Comparison of ENCODE assay signal across 8 cellular contexts in genomic region chr7:106056513-106057203, GRCh38. TPM values are rescaled to one million over a fixed set of nuclear protein-coding genes. Genes with fewer than 3 reads are reported as not detected.
DNase-seq lines count a peak whose midpoint lies in the region; ATAC-seq and TF ChIP-seq lines count a peak whose summit lies in the region.

No MANE protein-coding gene starts in this region.

- no peak overlapping the region for H3K4me3 ChIP-seq in AG09309 (ENCODE audit: control insufficient read depth, low read depth, low read length)
- no peak overlapping the region for H3K4me3 ChIP-seq in choroid plexus epithelial cell (ENCODE audit: low read depth, low read length)
- no peak overlapping the region for H3K4me3 ChIP-seq in lower leg skin (ENCODE audit: low read depth, poor library complexity, severe bottlenecking)

- intact Hi-C loops in activated CD4-positive, alpha-beta T cell treated with anti-CD3 and anti-CD28 coated beads for 36 hours (cut with DNase I, micrococcal nuclease), result loop anchor here (1.0 kb wide), 4 partner anchors 70 to 110 kb away; no protein-coding TSS in a partner anchor
- intact Hi-C loops in lower leg skin (cut with DNase I; ENCODE audit: low total_unique reads), result loop anchor here (5.0 kb wide), 1 partner anchor 41 kb away; no protein-coding TSS in a partner anchor

- peaks cover 16% of the 10 kb centered on the region for H3K4me1 Mint-ChIP-seq in activated CD4-positive, alpha-beta T cell treated with anti-CD3 and anti-CD28 coated beads for 36 hours

- ATAC-seq in GM18873 (IDR thresholded peaks at IDR 0.05; ENCODE audit: low FRiP score, unreplicated experiment), result peak; percentile 36
- peak; percentile 44 for ATAC-seq in HG03175 (IDR thresholded peaks at IDR 0.05; ENCODE audit: unreplicated experiment)
- peak; percentile 97 for ATAC-seq in activated CD4-positive, alpha-beta T cell treated with anti-CD3 and anti-CD28 coated beads for 36 hours

- no peak overlapping the region for H3K4me3 Mint-ChIP-seq in activated CD4-positive, alpha-beta T cell treated with anti-CD3 and anti-CD28 coated beads for 36 hours

- CTCF ChIA-PET in activated CD4-positive, alpha-beta T cell treated with anti-CD3 and anti-CD28 coated beads for 36 hours (lab: Charles Lee), result interaction anchor here (0.6 to 6.6 kb wide), 22 partner anchors 9 to 400 kb away, joined by 3 to 116 read pairs (median 4); no protein-coding TSS in a partner anchor

- TF ChIP-seq CTCF in AG09309 (IDR thresholded peaks at IDR 0.05; ENCODE audit: control insufficient read depth, insufficient read depth, low read depth, low read length, missing control alignments) (peak; percentile 93), choroid plexus epithelial cell (conservative IDR thresholded peaks at IDR 0.05; ENCODE audit: low read depth, low read length) (peak; percentile 93), lower leg skin (IDR thresholded peaks at IDR 0.05) (peak in 1 of 3 donors; percentile 83)

- no peak for TF ChIP-seq POLR2A in lower leg skin (IDR thresholded peaks at IDR 0.05)

- WGBS in lower leg skin, 2 donors, result 44 to 47% methylated on average over 9 of the region's 9 CpGs

- no peaks in the 10 kb centered on the region for H3K36me3 Mint-ChIP-seq in activated CD4-positive, alpha-beta T cell treated with anti-CD3 and anti-CD28 coated beads for 36 hours (ENCODE audit: low read depth)

- H3K27ac Mint-ChIP-seq in activated CD4-positive, alpha-beta T cell treated with anti-CD3 and anti-CD28 coated beads for 36 hours, result no peak overlapping the region

- H3K27me3 Mint-ChIP-seq in activated CD4-positive, alpha-beta T cell treated with anti-CD3 and anti-CD28 coated beads for 36 hours, result no peaks in the 10 kb centered on the region

- peak; percentile 41 for DNase-seq in AG09309 (ENCODE audit: low read depth)
- peak; percentile 62 to 83 for DNase-seq in NCI-H446 (lab: John Stamatoyannopoulos, UW)
- DNase-seq in activated CD4-positive, alpha-beta T cell treated with anti-CD3 and anti-CD28 coated beads for 36 hours, result peak; percentile 84
- DNase-seq in choroid plexus epithelial cell (ENCODE audit: low read depth), result peak; percentile 86
- peak; percentile 71 to 93 for DNase-seq in lower leg skin (ENCODE audit: low spot score in 2 of 2)
- peak; percentile 58 for DNase-seq in stimulated activated CD8-positive, alpha-beta memory T cell treated with anti-CD3 and anti-CD28 coated beads, Interleukin-12 subunit alpha, Interleukin-12 subunit beta, amount 100 ng/mL, for 1 hour (ENCODE audit: low read depth)

- H3K9me3 Mint-ChIP-seq in activated CD4-positive, alpha-beta T cell treated with anti-CD3 and anti-CD28 coated beads for 36 hours (ENCODE audit: low read depth), result no peaks in the 10 kb centered on the region

- POLR2A ChIA-PET in activated CD4-positive, alpha-beta T cell treated with anti-CD3 and anti-CD28 coated beads for 36 hours (lab: Charles Lee), result no interaction called here

RNA-seq across cellular contexts. Expression of gene SYPL1, which starts 55.5 kb away (rescaled TPM):
- total RNA-seq in activated CD4-positive, alpha-beta T cell treated with anti-CD3 and anti-CD28 coated beads for 36 hours, result 10 to 100 TPM; 23.7 to 28.8 TPM
- total RNA-seq in lower leg skin, result 10 to 100 TPM; 77.7 to 96.7 (median 89.6) TPM

Comparison
In these comparisons a context has a peak if more than half of its experiments do, and no peak if none do; other contexts are left out.
1. ATAC-seq: peak in every context shown above with its lines; median percentile 97 in activated CD4-positive, alpha-beta T cell treated with anti-CD3 and anti-CD28 coated beads for 36 hours; 44 in HG03175; 36 in GM18873.